In the genomic region with DNA sequence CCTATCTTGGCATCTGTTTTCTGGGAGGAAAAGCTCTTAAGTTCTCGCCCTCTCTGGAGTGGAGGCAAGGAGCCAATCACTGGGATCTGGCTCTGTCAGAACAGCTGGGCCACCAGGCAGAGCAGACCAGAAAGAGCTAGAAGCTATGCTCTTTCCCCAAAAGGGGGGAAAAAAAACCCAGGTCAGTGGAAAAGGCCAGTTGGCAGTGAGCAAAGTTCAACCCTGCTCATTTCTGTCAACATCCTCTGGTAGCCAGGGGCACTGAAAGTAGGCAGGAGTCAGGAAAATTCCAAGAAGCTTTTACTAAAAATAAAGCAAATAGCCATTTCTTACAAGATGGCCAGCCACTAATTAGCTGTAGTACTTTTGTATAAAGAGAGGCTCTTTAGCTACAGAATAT, we compare ENCODE assay signal across 34 cellular contexts. TPM values are rescaled to one million over a fixed set of nuclear protein-coding genes. Genes with fewer than 3 reads are reported as not detected.
"Had no signal": no experiment of that assay in that cellular context is flagged by ENCODE, and none has a peak within 500 bp of the region (broad histone marks: within the 10 kb centered on the region; RNA-seq: fewer than 3 reads in every experiment).

No MANE protein-coding gene starts in this region.

- H3K4me3 ChIP-seq: adrenal gland, body of pancreas, esophagus muscularis mucosa, gastrocnemius medialis, heart left ventricle had no signal

- H3K27ac ChIP-seq: adrenal gland, body of pancreas, esophagus muscularis mucosa, foreskin keratinocyte, gastrocnemius medialis, heart left ventricle had no signal

- ATAC-seq: activated CD4-positive, alpha-beta T cell treated with anti-CD3 and anti-CD28 coated beads for 36 hours; activated CD8-positive, alpha-beta memory T cell treated with anti-CD3 and anti-CD28 coated beads, Interleukin-2, amount 10 ng/mL, durations not matched to agents 7 days and 5 days; activated CD8-positive, alpha-beta T cell treated with anti-CD3 and anti-CD28 coated beads, Interleukin-2, amount 10 ng/mL, durations not matched to agents 7 days and 5 days; activated naive CD8-positive, alpha-beta T cell treated with anti-CD3 and anti-CD28 coated beads, Interleukin-2, amount 50 U/mL, for 24 hours; body of pancreas; effector memory CD8-positive, alpha-beta T cell; foreskin keratinocyte; gastrocnemius medialis; heart left ventricle had no signal

- DNase-seq: activated CD4-positive, alpha-beta memory T cell treated with anti-CD3 and anti-CD28 coated beads for 36 hours; activated CD4-positive, alpha-beta T cell treated with anti-CD3 and anti-CD28 coated beads for 36 hours; activated CD4-positive, alpha-beta T cell treated with anti-CD3 and anti-CD28 coated beads, Interleukin-2, amount 10 ng/mL, durations not matched to agents 24 days and 14 days; activated CD4-positive, CD25-positive, alpha-beta regulatory T cell; activated CD4-positive, CD25-positive, alpha-beta regulatory T cell treated with anti-CD3 and anti-CD28 coated beads, Interleukin-2, amount 50 U/mL, for 72 hours; activated CD8-positive, alpha-beta memory T cell treated with anti-CD3 and anti-CD28 coated beads, Interleukin-2, amount 10 ng/mL, durations not matched to agents 7 days and 5 days; activated CD8-positive, alpha-beta memory T cell treated with anti-CD3 and anti-CD28 coated beads, Interleukin-2, amount 50 U/mL, for 4 hours; activated CD8-positive, alpha-beta T cell treated with anti-CD3 and anti-CD28 coated beads, Interleukin-2, amount 10 ng/mL, durations not matched to agents 7 days and 5 days; activated effector memory CD4-positive, alpha-beta T cell treated with anti-CD3 and anti-CD28 coated beads, Interleukin-2, amount 50 U/mL, for 16 hours; activated naive CD4-positive, alpha-beta T cell treated with anti-CD3 and anti-CD28 coated beads for 36 hours; activated naive CD8-positive, alpha-beta T cell treated with anti-CD3 and anti-CD28 coated beads for 36 hours; activated naive CD8-positive, alpha-beta T cell treated with anti-CD3 and anti-CD28 coated beads, Interleukin-2, amount 50 U/mL, for 24 hours; activated T-cell treated with anti-CD3 and anti-CD28 coated beads, Interleukin-2, amount 50 U/mL, for 1 hour; activated T-cell treated with anti-CD3 and anti-CD28 coated beads, Interleukin-2, amount 50 U/mL, for 48 hours; adrenal gland; amygdala; aorta; body of pancreas; caudate nucleus; cortex of kidney; dermis blood vessel endothelial cell; effector CD4-positive, alpha-beta T cell; effector memory CD8-positive, alpha-beta T cell; erythroblast; foreskin keratinocyte; gastrocnemius medialis; glutamatergic neuron; heart left ventricle had no signal

- FAIRE-seq: colon had no signal

- H3K9me3 ChIP-seq: adrenal gland, body of pancreas, gastrocnemius medialis had no signal

- H3K4me1 ChIP-seq: adrenal gland, body of pancreas, esophagus muscularis mucosa, foreskin keratinocyte, gastrocnemius medialis, heart left ventricle had no signal

- H3K27me3 ChIP-seq: body of pancreas, gastrocnemius medialis had no signal

- H3K36me3 ChIP-seq: adrenal gland, esophagus muscularis mucosa, gastrocnemius medialis, heart left ventricle had no signal

RNA-seq across cellular contexts. Expression of gene PAX9, which starts 36.6 kb away (rescaled TPM):
- total RNA-seq: activated CD4-positive, alpha-beta memory T cell treated with anti-CD3 and anti-CD28 coated beads for 36 hours; activated CD4-positive, alpha-beta T cell treated with anti-CD3 and anti-CD28 coated beads for 36 hours; activated CD4-positive, alpha-beta T cell treated with anti-CD3 and anti-CD28 coated beads, Interleukin-2, amount 10 ng/mL, durations not matched to agents 24 days and 14 days; activated CD8-positive, alpha-beta memory T cell treated with anti-CD3 and anti-CD28 coated beads for 36 hours; activated CD8-positive, alpha-beta memory T cell treated with anti-CD3 and anti-CD28 coated beads, Interleukin-2, amount 10 ng/mL, durations not matched to agents 7 days and 5 days; activated CD8-positive, alpha-beta T cell treated with anti-CD3 and anti-CD28 coated beads, Interleukin-2, amount 10 ng/mL, durations not matched to agents 7 days and 5 days; activated naive CD4-positive, alpha-beta T cell treated with anti-CD3 and anti-CD28 coated beads for 36 hours; activated naive CD8-positive, alpha-beta T cell treated with anti-CD3 and anti-CD28 coated beads for 36 hours; activated T-helper 1 cell treated with anti-CD3 and anti-CD28 coated beads, Interleukin-12 subunit alpha, Interleukin-12 subunit beta, Interleukin-2, Interleukin-4 antibody, amounts not matched to agents 30 ng/mL and 10 ng/mL and 1 ng/mL, durations not matched to agents 14 hours and 24 hours and 36 hours; activated T-helper 2 cell treated with anti-CD3 and anti-CD28 coated beads, Interferon-gamma antibody, Interleukin-2, Interleukin-4, amounts not matched to agents 10 μg/mL and 5 μg/mL and 100 μg/mL, durations not matched to agents 14 hours and 24 hours and 36 hours; adrenal gland; body of pancreas; dermis blood vessel endothelial cell; gastrocnemius medialis; heart left ventricle had no signal
- polyA plus RNA-seq: heart left ventricle had no signal

RNA-seq across cellular contexts. Expression of gene NKX2-8, which starts 42.6 kb away (rescaled TPM):
- total RNA-seq: activated CD4-positive, alpha-beta memory T cell treated with anti-CD3 and anti-CD28 coated beads for 36 hours; activated CD4-positive, alpha-beta T cell treated with anti-CD3 and anti-CD28 coated beads for 36 hours; activated CD4-positive, alpha-beta T cell treated with anti-CD3 and anti-CD28 coated beads, Interleukin-2, amount 10 ng/mL, durations not matched to agents 24 days and 14 days; activated CD8-positive, alpha-beta memory T cell treated with anti-CD3 and anti-CD28 coated beads for 36 hours; activated CD8-positive, alpha-beta memory T cell treated with anti-CD3 and anti-CD28 coated beads, Interleukin-2, amount 10 ng/mL, durations not matched to agents 7 days and 5 days; activated CD8-positive, alpha-beta T cell treated with anti-CD3 and anti-CD28 coated beads, Interleukin-2, amount 10 ng/mL, durations not matched to agents 7 days and 5 days; activated naive CD4-positive, alpha-beta T cell treated with anti-CD3 and anti-CD28 coated beads for 36 hours; activated naive CD8-positive, alpha-beta T cell treated with anti-CD3 and anti-CD28 coated beads for 36 hours; activated T-helper 1 cell treated with anti-CD3 and anti-CD28 coated beads, Interleukin-12 subunit alpha, Interleukin-12 subunit beta, Interleukin-2, Interleukin-4 antibody, amounts not matched to agents 30 ng/mL and 10 ng/mL and 1 ng/mL, durations not matched to agents 14 hours and 24 hours and 36 hours; activated T-helper 2 cell treated with anti-CD3 and anti-CD28 coated beads, Interferon-gamma antibody, Interleukin-2, Interleukin-4, amounts not matched to agents 10 μg/mL and 5 μg/mL and 100 μg/mL, durations not matched to agents 14 hours and 24 hours and 36 hours; adrenal gland; aorta; body of pancreas; chondrocyte; dermis blood vessel endothelial cell; esophagus muscularis mucosa; foreskin keratinocyte; gastrocnemius medialis; heart left ventricle had no signal
- polyA plus RNA-seq: adrenal gland, aorta, foreskin keratinocyte, heart left ventricle had no signal
